8 cellular contexts compared by ENCODE assay signal in genomic region chr1:51990478-51990965, GRCh38. TPM values are rescaled to one million over a fixed set of nuclear protein-coding genes. Genes with fewer than 3 reads are reported as not detected.
A peak's percentile ranks its signal among the peaks of the same experiment; 100 is the strongest.
DNase-seq lines count a peak whose midpoint lies in the region; ATAC-seq and TF ChIP-seq lines count a peak whose summit lies in the region.

RAB3B (minus strand) TSS chr1:51990700; CDS start chr1:51977117, 13,583 bp downstream.

- H3K27ac ChIP-seq in OCI-LY3 (ENCODE audit: low read length) (no peak within 1 kb of the TSS), thoracic aorta (no peak within 1 kb of the TSS)

- H3K9me3 ChIP-seq in OCI-LY3 (ENCODE audit: insufficient read depth, low read length) (no peaks in the 10 kb centered on the region), thoracic aorta (no peaks in the 10 kb centered on the region)

- peak; percentile 71 for DNase-seq in 8988T
- peak; percentile 87 to 91 for DNase-seq in activated T-cell treated with anti-CD3 and anti-CD28 coated beads, Interleukin-2, amount 50 U/mL, for 48 hours
- peak; percentile 55 for DNase-seq in fibroblast of peridontal ligament (ENCODE audit: extremely low read depth)
- peak; percentile 17 for DNase-seq in occipital lobe (lab: John Stamatoyannopoulos, UW)
- DNase-seq in thoracic aorta (ENCODE audit: low spot score) = no peak

- H4K20me1 ChIP-seq in OCI-LY3 (ENCODE audit: insufficient read depth, low read length) = no peaks in the 10 kb centered on the region

- peaks cover 3% of the 10 kb centered on the region for H3K4me1 ChIP-seq in OCI-LY3 (ENCODE audit: low read length)
- no peaks in the 10 kb centered on the region for H3K4me1 ChIP-seq in thoracic aorta (ENCODE audit: control insufficient read depth in 1 of 2, low read depth in 2 of 2)

- no peak within 1 kb of the TSS for H3K9ac ChIP-seq in OCI-LY3 (ENCODE audit: low read length)

- no peak within 1 kb of the TSS for H2AFZ ChIP-seq in OCI-LY3 (ENCODE audit: low read depth, low read length)

- H3K36me3 ChIP-seq in OCI-LY3 (replicated peaks; ENCODE audit: low read depth, low read length) (no peaks in the 10 kb centered on the region), thoracic aorta (no peaks in the 10 kb centered on the region)

- TF ChIP-seq CTCF in OCI-LY3 (IDR thresholded peaks at IDR 0.05; ENCODE audit: low read depth, low read length) (no peak), thoracic aorta (IDR thresholded peaks at IDR 0.05) (no peak)

- ATAC-seq in GM18868 (IDR thresholded peaks at IDR 0.05; ENCODE audit: unreplicated experiment) (peak; percentile 92), HG03520 (IDR thresholded peaks at IDR 0.05; ENCODE audit: unreplicated experiment) (peak; percentile 82), thoracic aorta (ENCODE audit: insufficient number of reproducible peaks, low FRiP score, low read depth) (no peak)

- no peaks in the 10 kb centered on the region for H3K79me2 ChIP-seq in OCI-LY3 (ENCODE audit: low read length)

- H3K27me3 ChIP-seq in OCI-LY3 (ENCODE audit: low read depth, low read length) = peaks cover 4% of the 10 kb centered on the region; the same call in 1 of the 2 replicates
- no peaks in the 10 kb centered on the region for H3K27me3 ChIP-seq in thoracic aorta (replicated peaks; ENCODE audit: insufficient read depth)

- peak within 1 kb of the TSS; percentile 72 for H3K4me3 ChIP-seq in OCI-LY3 (ENCODE audit: low read length)
- H3K4me3 ChIP-seq in thoracic aorta = peak within 1 kb of the TSS; percentile 73

- H3K4me2 ChIP-seq in OCI-LY3 (ENCODE audit: low read length) = peak within 1 kb of the TSS; percentile 48

RNA-seq across cellular contexts. Expression of gene RAB3B, which starts in this region (rescaled TPM):
- total RNA-seq in occipital lobe (8.4 TPM), thoracic aorta (not detected)
